In genomic region chr6:7543761-7544424, GRCh38 we compare ENCODE assay signal across 1 cellular context.
TF ChIP-seq lines count a peak whose summit lies in the region.

No MANE protein-coding gene starts in this region.

TF ChIP-seq in HepG2, 621 proteins besides CTCF, POLR2A, EP300 and RAD21 (continued from another document and continues in another):
- TF ChIP-seq USF2 (IDR thresholded peaks at IDR 0.05; ENCODE audit: low read depth, low read length) = no peak
- TF ChIP-seq USF2 (CRISPR knock-in tag; IDR thresholded peaks at IDR 0.05; ENCODE audit: borderline replicate concordance) = no peak
- TF ChIP-seq ZNF280B (CRISPR knock-in tag; IDR thresholded peaks at IDR 0.05; ENCODE audit: borderline replicate concordance) = no peak
- TF ChIP-seq RAD51 (IDR thresholded peaks at IDR 0.05; ENCODE audit: borderline replicate concordance) = no peak
- TF ChIP-seq ZBTB20 (CRISPR knock-in tag; IDR thresholded peaks at IDR 0.05; ENCODE audit: borderline replicate concordance, low read depth) = no peak
- peak; percentile 79 for TF ChIP-seq SAP130 (CRISPR knock-in tag; IDR thresholded peaks at IDR 0.05; ENCODE audit: low read depth)
- TF ChIP-seq ELF3 (CRISPR knock-in tag; IDR thresholded peaks at IDR 0.05) = no peak
- TF ChIP-seq ZNF24 (IDR thresholded peaks at IDR 0.05) = no peak
- no peak for TF ChIP-seq ARNT2 (CRISPR knock-in tag; IDR thresholded peaks at IDR 0.05; ENCODE audit: low read depth)
- no peak for TF ChIP-seq SPEN (CRISPR knock-in tag; IDR thresholded peaks at IDR 0.05; ENCODE audit: low read depth)
- TF ChIP-seq ELF4 (CRISPR knock-in tag; IDR thresholded peaks at IDR 0.05; ENCODE audit: borderline replicate concordance) = no peak
- TF ChIP-seq PHF5A (CRISPR knock-in tag; IDR thresholded peaks at IDR 0.05; ENCODE audit: low read depth, unreplicated experiment) = no peak
- no peak for TF ChIP-seq NR2F6 (IDR thresholded peaks at IDR 0.05)
- no peak for TF ChIP-seq NR2F6 (CRISPR knock-in tag; IDR thresholded peaks at IDR 0.05)
- TF ChIP-seq MLX (CRISPR knock-in tag; IDR thresholded peaks at IDR 0.05) = no peak
- TF ChIP-seq SP140L (CRISPR knock-in tag; IDR thresholded peaks at IDR 0.05; ENCODE audit: borderline replicate concordance) = 0 out of 2 replicates have a peak, but pooled peaks have one; percentile 11
- TF ChIP-seq E2F1 (CRISPR knock-in tag; IDR thresholded peaks at IDR 0.05) = no peak
- peak; percentile 25; the same call in 1 of the 2 replicates for TF ChIP-seq ELF1 (CRISPR knock-in tag; IDR thresholded peaks at IDR 0.05)
- TF ChIP-seq ZBTB44 (CRISPR knock-in tag; IDR thresholded peaks at IDR 0.05) = no peak
- no peak for TF ChIP-seq PLRG1 (conservative IDR thresholded peaks at IDR 0.05)
- no peak for TF ChIP-seq MXD3 (CRISPR knock-in tag; IDR thresholded peaks at IDR 0.05)
- no peak for TF ChIP-seq BRF2 (CRISPR knock-in tag; IDR thresholded peaks at IDR 0.05)
- no peak for TF ChIP-seq ZKSCAN5 (CRISPR knock-in tag; IDR thresholded peaks at IDR 0.05)
- no peak for TF ChIP-seq ZKSCAN1 (IDR thresholded peaks at IDR 0.05; ENCODE audit: low read length)
- no peak for TF ChIP-seq ZNF598 (CRISPR knock-in tag; IDR thresholded peaks at IDR 0.05; ENCODE audit: borderline replicate concordance)
- no peak for TF ChIP-seq NFKBIZ (CRISPR knock-in tag; IDR thresholded peaks at IDR 0.05)
- peak; percentile 33; the same call in 1 of the 2 replicates for TF ChIP-seq ZBTB38 (CRISPR knock-in tag; IDR thresholded peaks at IDR 0.05)
- TF ChIP-seq DMTF1 (CRISPR knock-in tag; IDR thresholded peaks at IDR 0.05) = no peak
- TF ChIP-seq RBM39 (IDR thresholded peaks at IDR 0.05; ENCODE audit: low read depth, low read length, poor library complexity, severe bottlenecking) = no peak
- no peak for TF ChIP-seq ZNF710 (CRISPR knock-in tag; IDR thresholded peaks at IDR 0.05; ENCODE audit: borderline replicate concordance)
- no peak for TF ChIP-seq DDIT3 (CRISPR knock-in tag; IDR thresholded peaks at IDR 0.05)
- TF ChIP-seq MEIS2 (CRISPR knock-in tag; IDR thresholded peaks at IDR 0.05) = peak; percentile 40; the same call in 1 of the 2 replicates
- no peak for TF ChIP-seq PAX8 (CRISPR knock-in tag; IDR thresholded peaks at IDR 0.05; ENCODE audit: borderline replicate concordance)
- peak; percentile 86 for TF ChIP-seq KMT2A (CRISPR knock-in tag; IDR thresholded peaks at IDR 0.05)
- TF ChIP-seq ZMYM4 (CRISPR knock-in tag; IDR thresholded peaks at IDR 0.05) = 0 out of 2 replicates have a peak, but pooled peaks have one; percentile 29
- no peak for TF ChIP-seq ZNF275 (CRISPR knock-in tag; IDR thresholded peaks at IDR 0.05; ENCODE audit: borderline replicate concordance)
- TF ChIP-seq NAIF1 (CRISPR knock-in tag; IDR thresholded peaks at IDR 0.05; ENCODE audit: borderline replicate concordance) = no peak
- TF ChIP-seq ZFAT (CRISPR knock-in tag; conservative IDR thresholded peaks at IDR 0.05) = no peak
- no peak for TF ChIP-seq TFDP1 (CRISPR knock-in tag; IDR thresholded peaks at IDR 0.05; ENCODE audit: borderline replicate concordance)
- no peak for TF ChIP-seq ZNF124 (CRISPR knock-in tag; IDR thresholded peaks at IDR 0.05)
- TF ChIP-seq HDAC2 (CRISPR knock-in tag; IDR thresholded peaks at IDR 0.05) = 0 out of 2 replicates have a peak, but pooled peaks have one; percentile 14
- peak; percentile 56; the same call in 1 of the 2 replicates for TF ChIP-seq ZNF687 (CRISPR knock-in tag; IDR thresholded peaks at IDR 0.05)
